ENCODE assay signal across 13 cellular contexts in the genomic region with DNA sequence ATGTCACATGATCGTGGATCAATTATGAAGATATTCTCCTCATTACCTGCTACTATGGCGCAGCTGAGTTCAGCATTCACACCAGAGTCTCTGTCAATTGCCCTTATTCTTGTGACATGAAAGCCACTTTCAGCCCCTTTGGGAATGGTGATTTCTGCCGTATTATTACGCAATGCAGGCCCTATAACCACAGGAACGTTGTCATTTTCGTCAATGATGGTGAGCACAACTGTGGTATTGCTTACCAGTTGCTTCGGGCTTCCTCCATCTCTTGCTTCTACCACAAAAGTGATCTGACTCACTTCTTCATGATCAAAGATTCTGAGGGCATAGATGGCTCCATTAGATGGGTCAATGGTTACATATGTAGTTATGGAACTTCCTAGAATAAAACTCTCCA. TPM values are rescaled to one million over a fixed set of nuclear protein-coding genes. Genes with fewer than 3 reads are reported as not detected.
DNase-seq lines count a peak whose midpoint lies in the region; ATAC-seq and TF ChIP-seq lines count a peak whose summit lies in the region.
"Had no signal": no experiment of that assay in that cellular context is flagged by ENCODE, and none has a peak within 500 bp of the region (broad histone marks: within the 10 kb centered on the region; RNA-seq: fewer than 3 reads in every experiment).

No MANE protein-coding gene starts in this region.

- no peak overlapping the region for H3K27ac Mint-ChIP-seq in T-helper 2 cell treated with Interferon-gamma antibody and Interleukin-4, amounts not matched to agents 5 μg/mL and 100 μg/mL, for 36 hours
- H3K27ac Mint-ChIP-seq: activated CD4-positive, alpha-beta memory T cell treated with anti-CD3 and anti-CD28 coated beads, Interleukin-2, amount 10 ng/mL, durations not matched to agents 7 days and 5 days; activated naive CD8-positive, alpha-beta T cell treated with anti-CD3 and anti-CD28 coated beads, Interleukin-2, amount 50 U/mL, for 24 hours; natural killer cell had no signal

- peak overlapping the region in 1 of 11 experiments; percentile 14; a peak in 1 of 22 replicates for H3K27ac ChIP-seq in BLaER1 treated with 17β-estradiol and CSF1 and Interleukin-3, amounts not matched to agents 10 nM and 100 nM
- H3K27ac ChIP-seq in Peyer's patch (peak overlapping the region in 2 of 4 donors; percentile 68 to 84), hepatocyte (peak overlapping the region; percentile 85)

- H3K9me3 Mint-ChIP-seq in T-helper 2 cell treated with Interferon-gamma antibody and Interleukin-4, amounts not matched to agents 5 μg/mL and 100 μg/mL, for 36 hours, result no peaks in the 10 kb centered on the region
- H3K9me3 Mint-ChIP-seq: activated CD4-positive, alpha-beta memory T cell treated with anti-CD3 and anti-CD28 coated beads, Interleukin-2, amount 10 ng/mL, durations not matched to agents 7 days and 5 days; activated naive CD8-positive, alpha-beta T cell treated with anti-CD3 and anti-CD28 coated beads, Interleukin-2, amount 50 U/mL, for 24 hours had no signal

- peaks cover 0 to 4% (median 0%) of the 10 kb centered on the region in 11 experiments; a peak in 1 of 22 replicates for H4K20me1 ChIP-seq in BLaER1 treated with 17β-estradiol and CSF1 and Interleukin-3, amounts not matched to agents 10 nM and 100 nM
- peaks cover 28% of the 10 kb centered on the region for H4K20me1 ChIP-seq in hepatocyte (ENCODE audit: insufficient read depth, poor library complexity, severe bottlenecking)

- TF ChIP-seq POLR2A in Peyer's patch (IDR thresholded peaks at IDR 0.05), result no peak

- TF ChIP-seq CTCF in Peyer's patch (IDR thresholded peaks at IDR 0.05), result no peak
- no peak for TF ChIP-seq CTCF in hepatocyte (IDR thresholded peaks at IDR 0.05; ENCODE audit: poor library complexity)

- no peaks in the 10 kb centered on the region for H3K9me2 ChIP-seq in hepatocyte (replicated peaks; ENCODE audit: insufficient read depth)

- H3K4me1 Mint-ChIP-seq in T-helper 2 cell treated with Interferon-gamma antibody and Interleukin-4, amounts not matched to agents 5 μg/mL and 100 μg/mL, for 36 hours (ENCODE audit: low read depth), result peaks cover 2% of the 10 kb centered on the region
- H3K4me1 Mint-ChIP-seq: activated naive CD8-positive, alpha-beta T cell treated with anti-CD3 and anti-CD28 coated beads, Interleukin-2, amount 50 U/mL, for 24 hours; natural killer cell had no signal

- no peaks in the 10 kb centered on the region for H3K27me3 ChIP-seq in BLaER1 treated with 17β-estradiol and CSF1 and Interleukin-3, amounts not matched to agents 10 nM and 100 nM
- no peaks in the 10 kb centered on the region for H3K27me3 ChIP-seq in Peyer's patch
- no peaks in the 10 kb centered on the region for H3K27me3 ChIP-seq in hepatocyte

- no peak overlapping the region for H2AFZ ChIP-seq in hepatocyte

- H3K4me1 ChIP-seq in BLaER1 treated with 17β-estradiol and CSF1 and Interleukin-3, amounts not matched to agents 10 nM and 100 nM, result peaks cover 39 to 59% (median 56%) of the 10 kb centered on the region in 10 experiments
- no peaks in the 10 kb centered on the region for H3K4me1 ChIP-seq in Peyer's patch
- no peaks in the 10 kb centered on the region for H3K4me1 ChIP-seq in hepatocyte (ENCODE audit: insufficient read depth)

- H3K4me3 Mint-ChIP-seq in T-helper 2 cell treated with Interferon-gamma antibody and Interleukin-4, amounts not matched to agents 5 μg/mL and 100 μg/mL, for 36 hours, result no peak overlapping the region
- H3K4me3 Mint-ChIP-seq: activated CD4-positive, alpha-beta memory T cell treated with anti-CD3 and anti-CD28 coated beads, Interleukin-2, amount 10 ng/mL, durations not matched to agents 7 days and 5 days; activated naive CD8-positive, alpha-beta T cell treated with anti-CD3 and anti-CD28 coated beads, Interleukin-2, amount 50 U/mL, for 24 hours; natural killer cell had no signal

- H3K36me3 ChIP-seq in BLaER1 treated with 17β-estradiol and CSF1 and Interleukin-3, amounts not matched to agents 10 nM and 100 nM, result peaks cover 33 to 53% (median 44%) of the 10 kb centered on the region in 11 experiments
- H3K36me3 ChIP-seq in Peyer's patch, result no peaks in the 10 kb centered on the region
- H3K36me3 ChIP-seq in hepatocyte (replicated peaks; ENCODE audit: insufficient read depth, low read depth), result no peaks in the 10 kb centered on the region

- peak overlapping the region; percentile 78 to 93 (median 88) for H3K4me2 ChIP-seq in BLaER1 treated with 17β-estradiol and CSF1 and Interleukin-3, amounts not matched to agents 10 nM and 100 nM
- H3K4me2 ChIP-seq in hepatocyte, result peak overlapping the region; percentile 74

- peaks cover 0 to 22% (median 9%) of the 10 kb centered on the region in 11 experiments; a peak in 11 of 22 replicates for H3K9me3 ChIP-seq in BLaER1 treated with 17β-estradiol and CSF1 and Interleukin-3, amounts not matched to agents 10 nM and 100 nM (replicated peaks in 1 of 11)
- H3K9me3 ChIP-seq in Peyer's patch (no peaks in the 10 kb centered on the region), hepatocyte (ENCODE audit: low read depth) (no peaks in the 10 kb centered on the region)

- no peaks in the 10 kb centered on the region for H3K36me3 Mint-ChIP-seq in T-helper 2 cell treated with Interferon-gamma antibody and Interleukin-4, amounts not matched to agents 5 μg/mL and 100 μg/mL, for 36 hours (ENCODE audit: low read depth)
- H3K36me3 Mint-ChIP-seq: natural killer cell had no signal

- H3K79me2 ChIP-seq in hepatocyte, result peaks cover 66% of the 10 kb centered on the region

- no peak for ATAC-seq in GM18870 (IDR thresholded peaks at IDR 0.05; ENCODE audit: unreplicated experiment)
- ATAC-seq in HG03521 (IDR thresholded peaks at IDR 0.05; ENCODE audit: unreplicated experiment), result no peak
- ATAC-seq: activated naive CD8-positive, alpha-beta T cell treated with anti-CD3 and anti-CD28 coated beads, Interleukin-2, amount 50 U/mL, for 24 hours; esophagus mucosa; natural killer cell had no signal

- H3K4me3 ChIP-seq in BLaER1 treated with 17β-estradiol and CSF1 and Interleukin-3, amounts not matched to agents 10 nM and 100 nM, result peak overlapping the region in 9 of 10 experiments; percentile 66 to 81 (median 72); a peak in 11 of 20 replicates
- H3K4me3 ChIP-seq in Peyer's patch (peak overlapping the region in 3 of 4 donors; percentile 28 to 54 (median 48)), hepatocyte (peak overlapping the region; percentile 53), skeletal muscle cell (ENCODE audit: low read depth, low read length) (peak overlapping the region; percentile 80)

- no peak overlapping the region for H3K9ac ChIP-seq in BLaER1 treated with 17β-estradiol and CSF1 and Interleukin-3, amounts not matched to agents 10 nM and 100 nM

- DNase-seq in Peyer's patch (no peak), hepatocyte (ENCODE audit: low spot score) (no peak), skeletal muscle cell (ENCODE audit: low read depth) (peak; percentile 69), OCI-M2 (lab: John Stamatoyannopoulos, UW; ENCODE audit: unreplicated experiment) (no peak)
- DNase-seq in T-helper 2 cell treated with Interferon-gamma antibody and Interleukin-4, amounts not matched to agents 5 μg/mL and 100 μg/mL, for 36 hours (ENCODE audit: low spot score), result no peak
- DNase-seq: activated CD4-positive, alpha-beta memory T cell treated with anti-CD3 and anti-CD28 coated beads, Interleukin-2, amount 10 ng/mL, durations not matched to agents 7 days and 5 days; activated naive CD8-positive, alpha-beta T cell treated with anti-CD3 and anti-CD28 coated beads, Interleukin-2, amount 50 U/mL, for 24 hours; natural killer cell; NCI-H2029 had no signal

- peaks cover 2% of the 10 kb centered on the region for H3K27me3 Mint-ChIP-seq in T-helper 2 cell treated with Interferon-gamma antibody and Interleukin-4, amounts not matched to agents 5 μg/mL and 100 μg/mL, for 36 hours (ENCODE audit: low read depth)
- H3K27me3 Mint-ChIP-seq: activated CD4-positive, alpha-beta memory T cell treated with anti-CD3 and anti-CD28 coated beads, Interleukin-2, amount 10 ng/mL, durations not matched to agents 7 days and 5 days; activated naive CD8-positive, alpha-beta T cell treated with anti-CD3 and anti-CD28 coated beads, Interleukin-2, amount 50 U/mL, for 24 hours had no signal

- WGBS in hepatocyte (ENCODE audit: low lambda C conversion rate, missing lambda C conversion rate), result 65% methylated on average over 7 of the region's 7 CpGs

RNA-seq across cellular contexts. Expression of a gene that starts 2.1 kb away (rescaled TPM):
- total RNA-seq in Peyer's patch (10 to 100 TPM in 2 of 4 donors, 1 to 10 TPM in 2; 6.3 to 46.2 (median 11.1) TPM), hepatocyte (70.9 and 73.4 TPM in 2 replicates)
- polyA plus RNA-seq in hepatocyte, result 15.1 and 17.2 TPM in 2 replicates
- total RNA-seq: natural killer cell had no signal
